In genomic region chr9:69181908-69182353, GRCh38 we compare ENCODE assay signal across 1 cellular context.
TF ChIP-seq lines count a peak whose summit lies in the region.

No MANE protein-coding gene starts in this region.

TF ChIP-seq in SK-N-SH treated with all-trans-retinoic acid at 6 μM for 48 hours, 23 proteins besides CTCF, POLR2A, EP300 and RAD21 (continued from another document):
- TF ChIP-seq CSDC2 (CRISPR knock-in tag; IDR thresholded peaks at IDR 0.05): no peak
- peak; percentile 74; the same call in 1 of the 2 replicates for TF ChIP-seq RARB (CRISPR knock-in tag; IDR thresholded peaks at IDR 0.05)
- TF ChIP-seq ZNF8 (CRISPR knock-in tag; IDR thresholded peaks at IDR 0.05): no peak
- TF ChIP-seq CREB5 (CRISPR knock-in tag; IDR thresholded peaks at IDR 0.05; ENCODE audit: low read depth): no peak
- no peak for TF ChIP-seq OSR1 (CRISPR knock-in tag; IDR thresholded peaks at IDR 0.05)
- no peak for TF ChIP-seq BACH2 (CRISPR knock-in tag; IDR thresholded peaks at IDR 0.05; ENCODE audit: borderline replicate concordance)
- TF ChIP-seq TSHZ2 (CRISPR knock-in tag; IDR thresholded peaks at IDR 0.05): no peak
- peak; percentile 81; the same call in 1 of the 2 replicates for TF ChIP-seq TOX (CRISPR knock-in tag; IDR thresholded peaks at IDR 0.05; ENCODE audit: borderline replicate concordance)
